ENCODE assay signal across 26 cellular contexts in genomic region chr17:45645330-45645729, GRCh38.
"Had no signal": no experiment of that assay in that cellular context is flagged by ENCODE, and none has a peak within 500 bp of the region (broad histone marks: within the 10 kb centered on the region; RNA-seq: fewer than 3 reads in every experiment).

No MANE protein-coding gene starts in this region.

- H3K4me1 ChIP-seq: left ventricle myocardium inferior, neural progenitor cell, right atrium auricular region, right lobe of liver, suprapubic skin, tibial artery, upper lobe of right lung had no signal

- H2AFZ ChIP-seq: neural progenitor cell had no signal

- DNase-seq: hypothalamus; immature natural killer cell; kidney; left ventricle myocardium inferior; mesendoderm; naive B cell; natural killer cell; nephron progenitor cell; occipital lobe; ovary; right lobe of liver; stimulated activated CD4-positive, alpha-beta T cell treated with anti-CD3 and anti-CD28 coated beads, Interleukin-1b, Interleukin-23, amount 100 ng/mL, for 48 hours; stimulated activated CD4-positive, alpha-beta T cell treated with anti-CD3 and anti-CD28 coated beads, Interleukin-2, amount 100 ng/mL, for 48 hours; stimulated activated naive B cell treated with anti-CD40 and anti-IgM and Interleukin-4, amounts not matched to agents 10 μg/mL and 1 μg/mL and 100 μg/mL, for 72 hours; stimulated activated naive CD8-positive, alpha-beta T cell treated with anti-CD3 and anti-CD28 coated beads, Interleukin-15, Interleukin-2, amounts not matched to agents 100 U/mL and 50 U/mL, for 24 hours; stomach; tibial artery; trophoblast cell had no signal

- H3K27ac ChIP-seq: left ventricle myocardium inferior, neural progenitor cell, neutrophil, ovary, right atrium auricular region, right lobe of liver, stomach, suprapubic skin, thoracic aorta, tibial artery, upper lobe of right lung had no signal

- H3K36me3 ChIP-seq: left ventricle myocardium inferior, neural progenitor cell, neutrophil, ovary, right atrium auricular region, right lobe of liver, stomach, suprapubic skin, thoracic aorta, tibial artery, upper lobe of right lung had no signal

- ATAC-seq: natural killer cell; right lobe of liver; stimulated activated naive B cell treated with anti-CD40 and anti-IgM and Interleukin-4, amounts not matched to agents 10 μg/mL and 1 μg/mL and 100 μg/mL, for 72 hours; stimulated activated naive CD8-positive, alpha-beta T cell treated with anti-CD3 and anti-CD28 coated beads, Interleukin-15, Interleukin-2, amounts not matched to agents 100 U/mL and 50 U/mL, for 24 hours; upper lobe of right lung had no signal

- H3K9me3 ChIP-seq: left ventricle myocardium inferior, neutrophil, ovary, right atrium auricular region, right lobe of liver, stomach, suprapubic skin, thoracic aorta, tibial artery, upper lobe of right lung had no signal

- H3K4me2 ChIP-seq: neural progenitor cell, smooth muscle cell had no signal

- H3K4me3 ChIP-seq: left ventricle myocardium inferior, lung, neural progenitor cell, ovary, right atrium auricular region, right lobe of liver, smooth muscle cell, stomach, suprapubic skin, thoracic aorta, tibial artery, upper lobe of right lung had no signal

- H3K27me3 ChIP-seq: neural progenitor cell, ovary, right atrium auricular region, right lobe of liver had no signal
